Comparison of ENCODE assay signal across 20 cellular contexts in the genomic region with DNA sequence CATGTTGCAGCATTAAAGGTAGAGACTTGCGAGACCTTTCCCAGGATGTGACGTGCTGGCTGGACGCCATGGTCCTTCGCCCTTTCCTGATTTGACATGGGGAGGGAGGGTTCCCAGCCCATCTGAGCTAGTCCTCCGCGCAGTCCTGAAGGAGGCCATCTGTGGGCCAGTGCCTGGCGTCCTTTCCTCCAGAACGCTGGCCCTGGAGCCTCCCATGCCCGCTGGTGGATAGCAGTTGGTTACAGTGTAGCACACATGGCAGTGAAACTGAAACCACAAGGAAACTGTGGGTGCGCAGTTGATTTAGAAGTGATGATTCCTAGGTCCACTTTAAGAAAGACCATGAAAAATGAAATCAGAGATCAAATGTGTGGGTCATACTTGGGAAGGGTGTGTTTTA.
"Had no signal": no experiment of that assay in that cellular context is flagged by ENCODE, and none has a peak within 500 bp of the region (broad histone marks: within the 10 kb centered on the region; RNA-seq: fewer than 3 reads in every experiment).

No MANE protein-coding gene starts in this region.

- H3K9me3 Mint-ChIP-seq: mesothelial cell of epicardium; natural killer cell treated with Interleukin-12 subunit alpha and Interleukin-12 subunit beta and Interleukin-15 and Interleukin-18, amount 100 ng/mL, for 72 hours; stimulated activated naive B cell treated with anti-CD40 and anti-IgM and Interleukin-4, amounts not matched to agents 10 μg/mL and 1 μg/mL and 100 μg/mL, for 72 hours; stimulated activated naive CD8-positive, alpha-beta T cell treated with anti-CD3 and anti-CD28 coated beads, Interleukin-15, amount 100 ng/mL, for 72 hours had no signal

- ATAC-seq: gastrocnemius medialis; heart right ventricle; natural killer cell treated with Interleukin-12 subunit alpha and Interleukin-12 subunit beta and Interleukin-15 and Interleukin-18, amount 100 ng/mL, for 72 hours; psoas muscle; stimulated activated naive B cell treated with anti-CD40 and anti-IgM and Interleukin-4, amounts not matched to agents 10 μg/mL and 1 μg/mL and 100 μg/mL, for 72 hours; stimulated activated naive CD8-positive, alpha-beta T cell treated with anti-CD3 and anti-CD28 coated beads, Interleukin-15, amount 100 ng/mL, for 72 hours had no signal

- DNase-seq: effector memory CD4-positive, alpha-beta T cell; gastrocnemius medialis; heart right ventricle; hypothalamus; kidney glomerular epithelial cell; mammary epithelial cell; psoas muscle; retina; right lobe of liver; stimulated activated CD4-positive, alpha-beta T cell treated with anti-CD3 and anti-CD28 coated beads, Interleukin-2, amount 100 ng/mL, for 24 hours; stimulated activated CD4-positive, alpha-beta T cell treated with anti-CD3 and anti-CD28 coated beads, Interleukin-4, amount 100 ng/mL, for 4 hours; stimulated activated naive B cell treated with anti-CD40 and anti-IgM and Interleukin-4, amounts not matched to agents 10 μg/mL and 1 μg/mL and 100 μg/mL, for 72 hours; stimulated activated naive CD8-positive, alpha-beta T cell treated with anti-CD3 and anti-CD28 coated beads, Interleukin-15, amount 100 ng/mL, for 72 hours; transverse colon had no signal

- H3K27ac Mint-ChIP-seq: mesothelial cell of epicardium; natural killer cell treated with Interleukin-12 subunit alpha and Interleukin-12 subunit beta and Interleukin-15 and Interleukin-18, amount 100 ng/mL, for 72 hours; stimulated activated naive B cell treated with anti-CD40 and anti-IgM and Interleukin-4, amounts not matched to agents 10 μg/mL and 1 μg/mL and 100 μg/mL, for 72 hours; stimulated activated naive CD8-positive, alpha-beta T cell treated with anti-CD3 and anti-CD28 coated beads, Interleukin-15, amount 100 ng/mL, for 72 hours had no signal

- H3K36me3 Mint-ChIP-seq: mesothelial cell of epicardium; natural killer cell treated with Interleukin-12 subunit alpha and Interleukin-12 subunit beta and Interleukin-15 and Interleukin-18, amount 100 ng/mL, for 72 hours; stimulated activated naive B cell treated with anti-CD40 and anti-IgM and Interleukin-4, amounts not matched to agents 10 μg/mL and 1 μg/mL and 100 μg/mL, for 72 hours had no signal

- H3K4me1 Mint-ChIP-seq: stimulated activated naive B cell treated with anti-CD40 and anti-IgM and Interleukin-4, amounts not matched to agents 10 μg/mL and 1 μg/mL and 100 μg/mL, for 72 hours; stimulated activated naive CD8-positive, alpha-beta T cell treated with anti-CD3 and anti-CD28 coated beads, Interleukin-15, amount 100 ng/mL, for 72 hours had no signal

- H3K27me3 Mint-ChIP-seq: stimulated activated naive B cell treated with anti-CD40 and anti-IgM and Interleukin-4, amounts not matched to agents 10 μg/mL and 1 μg/mL and 100 μg/mL, for 72 hours; stimulated activated naive CD8-positive, alpha-beta T cell treated with anti-CD3 and anti-CD28 coated beads, Interleukin-15, amount 100 ng/mL, for 72 hours had no signal

- H3K4me3 Mint-ChIP-seq: mesothelial cell of epicardium; natural killer cell treated with Interleukin-12 subunit alpha and Interleukin-12 subunit beta and Interleukin-15 and Interleukin-18, amount 100 ng/mL, for 72 hours; stimulated activated naive B cell treated with anti-CD40 and anti-IgM and Interleukin-4, amounts not matched to agents 10 μg/mL and 1 μg/mL and 100 μg/mL, for 72 hours; stimulated activated naive CD8-positive, alpha-beta T cell treated with anti-CD3 and anti-CD28 coated beads, Interleukin-15, amount 100 ng/mL, for 72 hours had no signal

- H3K27me3 ChIP-seq: right lobe of liver had no signal

- H3K4me1 ChIP-seq: esophagus muscularis mucosa, gastrocnemius medialis, heart right ventricle, psoas muscle, right lobe of liver, transverse colon had no signal

- H3K4me3 ChIP-seq: esophagus muscularis mucosa, gastrocnemius medialis, heart right ventricle, psoas muscle, right lobe of liver, thoracic aorta, transverse colon had no signal

- H3K27ac ChIP-seq: epithelial cell of prostate, esophagus muscularis mucosa, gastrocnemius medialis, heart right ventricle, psoas muscle, right lobe of liver, thoracic aorta, transverse colon had no signal

- FAIRE-seq: islet of Langerhans had no signal

- H3K9me3 ChIP-seq: esophagus muscularis mucosa, gastrocnemius medialis, heart right ventricle, psoas muscle, right lobe of liver, thoracic aorta, transverse colon had no signal

- H3K36me3 ChIP-seq: esophagus muscularis mucosa, gastrocnemius medialis, heart right ventricle, right lobe of liver, thoracic aorta, transverse colon had no signal
